In the genomic region with DNA sequence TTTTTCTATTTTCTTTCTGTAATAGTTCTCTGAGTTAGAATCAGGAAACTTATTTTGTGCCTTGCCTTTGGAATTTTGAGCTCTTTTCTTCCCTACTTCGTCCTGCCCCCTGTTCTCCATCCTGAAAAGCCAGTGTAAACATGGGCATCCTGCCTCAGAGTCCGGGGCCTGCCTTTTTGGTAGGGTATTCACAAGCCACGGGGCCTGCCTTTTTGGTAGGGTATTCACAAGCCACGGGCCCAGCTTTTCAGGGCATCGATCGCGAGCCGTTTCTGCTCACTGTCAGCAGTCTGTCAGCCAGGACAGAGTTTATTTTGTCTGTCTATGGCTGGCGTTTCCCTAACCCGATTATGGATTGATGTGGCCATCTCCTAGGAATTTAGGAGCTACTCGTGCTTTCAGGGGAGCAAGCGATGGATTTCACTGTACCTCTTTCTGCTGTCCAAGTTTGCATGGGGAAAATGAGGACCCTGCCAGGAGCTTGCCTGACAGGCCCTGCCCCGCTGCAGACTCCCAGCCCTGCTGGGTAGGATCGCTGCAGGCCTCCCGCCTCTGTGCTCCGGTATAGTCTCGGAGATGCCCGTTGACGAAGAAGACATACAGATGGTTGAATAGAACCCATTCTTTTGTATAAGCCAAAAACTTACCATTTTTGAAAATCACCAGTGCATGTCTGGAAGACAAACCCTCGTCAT, we compare ENCODE assay signal across 1 cellular context.
TF ChIP-seq lines count a peak whose summit lies in the region.

No MANE protein-coding gene starts in this region.

TF ChIP-seq in GM23338, 12 proteins besides CTCF, POLR2A, EP300 and RAD21 (continued from another document):
- TF ChIP-seq, protein P1, sequence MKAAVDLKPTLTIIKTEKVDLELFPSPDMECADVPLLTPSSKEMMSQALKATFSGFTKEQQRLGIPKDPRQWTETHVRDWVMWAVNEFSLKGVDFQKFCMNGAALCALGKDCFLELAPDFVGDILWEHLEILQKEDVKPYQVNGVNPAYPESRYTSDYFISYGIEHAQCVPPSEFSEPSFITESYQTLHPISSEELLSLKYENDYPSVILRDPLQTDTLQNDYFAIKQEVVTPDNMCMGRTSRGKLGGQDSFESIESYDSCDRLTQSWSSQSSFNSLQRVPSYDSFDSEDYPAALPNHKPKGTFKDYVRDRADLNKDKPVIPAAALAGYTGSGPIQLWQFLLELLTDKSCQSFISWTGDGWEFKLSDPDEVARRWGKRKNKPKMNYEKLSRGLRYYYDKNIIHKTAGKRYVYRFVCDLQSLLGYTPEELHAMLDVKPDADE (IDR thresholded peaks at IDR 0.05): no peak
- TF ChIP-seq, protein P2, sequence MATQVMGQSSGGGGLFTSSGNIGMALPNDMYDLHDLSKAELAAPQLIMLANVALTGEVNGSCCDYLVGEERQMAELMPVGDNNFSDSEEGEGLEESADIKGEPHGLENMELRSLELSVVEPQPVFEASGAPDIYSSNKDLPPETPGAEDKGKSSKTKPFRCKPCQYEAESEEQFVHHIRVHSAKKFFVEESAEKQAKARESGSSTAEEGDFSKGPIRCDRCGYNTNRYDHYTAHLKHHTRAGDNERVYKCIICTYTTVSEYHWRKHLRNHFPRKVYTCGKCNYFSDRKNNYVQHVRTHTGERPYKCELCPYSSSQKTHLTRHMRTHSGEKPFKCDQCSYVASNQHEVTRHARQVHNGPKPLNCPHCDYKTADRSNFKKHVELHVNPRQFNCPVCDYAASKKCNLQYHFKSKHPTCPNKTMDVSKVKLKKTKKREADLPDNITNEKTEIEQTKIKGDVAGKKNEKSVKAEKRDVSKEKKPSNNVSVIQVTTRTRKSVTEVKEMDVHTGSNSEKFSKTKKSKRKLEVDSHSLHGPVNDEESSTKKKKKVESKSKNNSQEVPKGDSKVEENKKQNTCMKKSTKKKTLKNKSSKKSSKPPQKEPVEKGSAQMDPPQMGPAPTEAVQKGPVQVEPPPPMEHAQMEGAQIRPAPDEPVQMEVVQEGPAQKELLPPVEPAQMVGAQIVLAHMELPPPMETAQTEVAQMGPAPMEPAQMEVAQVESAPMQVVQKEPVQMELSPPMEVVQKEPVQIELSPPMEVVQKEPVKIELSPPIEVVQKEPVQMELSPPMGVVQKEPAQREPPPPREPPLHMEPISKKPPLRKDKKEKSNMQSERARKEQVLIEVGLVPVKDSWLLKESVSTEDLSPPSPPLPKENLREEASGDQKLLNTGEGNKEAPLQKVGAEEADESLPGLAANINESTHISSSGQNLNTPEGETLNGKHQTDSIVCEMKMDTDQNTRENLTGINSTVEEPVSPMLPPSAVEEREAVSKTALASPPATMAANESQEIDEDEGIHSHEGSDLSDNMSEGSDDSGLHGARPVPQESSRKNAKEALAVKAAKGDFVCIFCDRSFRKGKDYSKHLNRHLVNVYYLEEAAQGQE (IDR thresholded peaks at IDR 0.05; ENCODE audit: unreplicated experiment): no peak
- TF ChIP-seq STAT1 (IDR thresholded peaks at IDR 0.05; ENCODE audit: unreplicated experiment): no peak
- no peak for TF ChIP-seq ZNF331 (CRISPR knock-in tag; IDR thresholded peaks at IDR 0.05; ENCODE audit: low read depth)
- TF ChIP-seq, protein P3, sequence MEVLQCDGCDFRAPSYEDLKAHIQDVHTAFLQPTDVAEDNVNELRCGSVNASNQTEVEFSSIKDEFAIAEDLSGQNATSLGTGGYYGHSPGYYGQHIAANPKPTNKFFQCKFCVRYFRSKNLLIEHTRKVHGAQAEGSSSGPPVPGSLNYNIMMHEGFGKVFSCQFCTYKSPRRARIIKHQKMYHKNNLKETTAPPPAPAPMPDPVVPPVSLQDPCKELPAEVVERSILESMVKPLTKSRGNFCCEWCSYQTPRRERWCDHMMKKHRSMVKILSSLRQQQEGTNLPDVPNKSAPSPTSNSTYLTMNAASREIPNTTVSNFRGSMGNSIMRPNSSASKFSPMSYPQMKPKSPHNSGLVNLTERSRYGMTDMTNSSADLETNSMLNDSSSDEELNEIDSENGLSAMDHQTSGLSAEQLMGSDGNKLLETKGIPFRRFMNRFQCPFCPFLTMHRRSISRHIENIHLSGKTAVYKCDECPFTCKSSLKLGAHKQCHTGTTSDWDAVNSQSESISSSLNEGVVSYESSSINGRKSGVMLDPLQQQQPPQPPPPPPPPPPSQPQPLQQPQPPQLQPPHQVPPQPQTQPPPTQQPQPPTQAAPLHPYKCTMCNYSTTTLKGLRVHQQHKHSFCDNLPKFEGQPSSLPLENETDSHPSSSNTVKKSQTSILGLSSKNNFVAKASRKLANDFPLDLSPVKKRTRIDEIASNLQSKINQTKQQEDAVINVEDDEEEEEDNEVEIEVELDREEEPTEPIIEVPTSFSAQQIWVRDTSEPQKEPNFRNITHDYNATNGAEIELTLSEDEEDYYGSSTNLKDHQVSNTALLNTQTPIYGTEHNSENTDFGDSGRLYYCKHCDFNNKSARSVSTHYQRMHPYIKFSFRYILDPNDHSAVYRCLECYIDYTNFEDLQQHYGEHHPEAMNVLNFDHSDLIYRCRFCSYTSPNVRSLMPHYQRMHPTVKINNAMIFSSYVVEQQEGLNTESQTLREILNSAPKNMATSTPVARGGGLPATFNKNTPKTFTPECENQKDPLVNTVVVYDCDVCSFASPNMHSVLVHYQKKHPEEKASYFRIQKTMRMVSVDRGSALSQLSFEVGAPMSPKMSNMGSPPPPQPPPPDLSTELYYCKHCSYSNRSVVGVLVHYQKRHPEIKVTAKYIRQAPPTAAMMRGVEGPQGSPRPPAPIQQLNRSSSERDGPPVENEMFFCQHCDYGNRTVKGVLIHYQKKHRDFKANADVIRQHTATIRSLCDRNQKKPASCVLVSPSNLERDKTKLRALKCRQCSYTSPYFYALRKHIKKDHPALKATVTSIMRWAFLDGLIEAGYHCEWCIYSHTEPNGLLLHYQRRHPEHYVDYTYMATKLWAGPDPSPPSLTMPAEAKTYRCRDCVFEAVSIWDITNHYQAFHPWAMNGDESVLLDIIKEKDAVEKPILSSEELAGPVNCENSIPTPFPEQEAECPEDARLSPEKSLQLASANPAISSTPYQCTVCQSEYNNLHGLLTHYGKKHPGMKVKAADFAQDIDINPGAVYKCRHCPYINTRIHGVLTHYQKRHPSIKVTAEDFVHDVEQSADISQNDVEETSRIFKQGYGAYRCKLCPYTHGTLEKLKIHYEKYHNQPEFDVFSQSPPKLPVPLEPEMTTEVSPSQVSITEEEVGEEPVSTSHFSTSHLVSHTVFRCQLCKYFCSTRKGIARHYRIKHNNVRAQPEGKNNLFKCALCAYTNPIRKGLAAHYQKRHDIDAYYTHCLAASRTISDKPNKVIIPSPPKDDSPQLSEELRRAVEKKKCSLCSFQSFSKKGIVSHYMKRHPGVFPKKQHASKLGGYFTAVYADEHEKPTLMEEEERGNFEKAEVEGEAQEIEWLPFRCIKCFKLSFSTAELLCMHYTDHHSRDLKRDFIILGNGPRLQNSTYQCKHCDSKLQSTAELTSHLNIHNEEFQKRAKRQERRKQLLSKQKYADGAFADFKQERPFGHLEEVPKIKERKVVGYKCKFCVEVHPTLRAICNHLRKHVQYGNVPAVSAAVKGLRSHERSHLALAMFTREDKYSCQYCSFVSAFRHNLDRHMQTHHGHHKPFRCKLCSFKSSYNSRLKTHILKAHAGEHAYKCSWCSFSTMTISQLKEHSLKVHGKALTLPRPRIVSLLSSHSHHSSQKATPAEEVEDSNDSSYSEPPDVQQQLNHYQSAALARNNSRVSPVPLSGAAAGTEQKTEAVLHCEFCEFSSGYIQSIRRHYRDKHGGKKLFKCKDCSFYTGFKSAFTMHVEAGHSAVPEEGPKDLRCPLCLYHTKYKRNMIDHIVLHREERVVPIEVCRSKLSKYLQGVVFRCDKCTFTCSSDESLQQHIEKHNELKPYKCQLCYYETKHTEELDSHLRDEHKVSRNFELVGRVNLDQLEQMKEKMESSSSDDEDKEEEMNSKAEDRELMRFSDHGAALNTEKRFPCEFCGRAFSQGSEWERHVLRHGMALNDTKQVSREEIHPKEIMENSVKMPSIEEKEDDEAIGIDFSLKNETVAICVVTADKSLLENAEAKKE (CRISPR knock-in tag; IDR thresholded peaks at IDR 0.05): no peak
- no peak for TF ChIP-seq ZNF114 (CRISPR knock-in tag; IDR thresholded peaks at IDR 0.05)
- TF ChIP-seq EZH2phosphoT487 (IDR thresholded peaks at IDR 0.05; ENCODE audit: unreplicated experiment): no peak
- TF ChIP-seq EZH2 (IDR thresholded peaks at IDR 0.05; ENCODE audit: low read depth, unreplicated experiment): no peak
- TF ChIP-seq NANOG (IDR thresholded peaks at IDR 0.05; ENCODE audit: borderline replicate concordance): no peak
- no peak for TF ChIP-seq JUNB (IDR thresholded peaks at IDR 0.05; ENCODE audit: unreplicated experiment)
